Comparison of ENCODE assay signal across 9 cellular contexts in genomic region chr22:45316796-45317526, GRCh38. TPM values are rescaled to one million over a fixed set of nuclear protein-coding genes. Genes with fewer than 3 reads are reported as not detected.
DNase-seq lines count a peak whose midpoint lies in the region; TF ChIP-seq lines count a peak whose summit lies in the region.
"Had no signal": no experiment of that assay in that cellular context is flagged by ENCODE, and none has a peak within 500 bp of the region (broad histone marks: within the 10 kb centered on the region; RNA-seq: fewer than 3 reads in every experiment).

No MANE protein-coding gene starts in this region.

- H3K27ac ChIP-seq in left ventricle myocardium inferior (replicated peaks) (peak overlapping the region; percentile 82), skeletal muscle tissue (ENCODE audit: low read depth, low read length) (peak overlapping the region; percentile 84)

- H3K4me1 ChIP-seq in left ventricle myocardium inferior (peaks cover 71% of the 10 kb centered on the region), skeletal muscle tissue (ENCODE audit: control insufficient read depth in 3 of 3, insufficient read depth in 3 of 3, low read length in 3 of 3) (peaks cover 48 to 50% (median 50%) of the 10 kb centered on the region in 3 donors)

- H3K36me3 Mint-ChIP-seq in HFFc6 (ENCODE audit: low read depth): no peaks in the 10 kb centered on the region
- H3K36me3 Mint-ChIP-seq in activated CD4-positive, alpha-beta memory T cell treated with anti-CD3 and anti-CD28 coated beads, Interleukin-2, amount 10 ng/mL, durations not matched to agents 7 days and 5 days (ENCODE audit: low read depth): peaks cover 20% of the 10 kb centered on the region

- peaks cover 25% of the 10 kb centered on the region for H3K4me1 Mint-ChIP-seq in HFFc6 (ENCODE audit: low read depth)
- H3K4me1 Mint-ChIP-seq in activated CD4-positive, alpha-beta memory T cell treated with anti-CD3 and anti-CD28 coated beads, Interleukin-2, amount 10 ng/mL, durations not matched to agents 7 days and 5 days: peaks cover 78% of the 10 kb centered on the region

- intact Hi-C loops in left ventricle myocardium inferior (cut with micrococcal nuclease): no loop called here

- CTCF ChIA-PET in activated CD4-positive, alpha-beta memory T cell treated with anti-CD3 and anti-CD28 coated beads, Interleukin-2, amount 10 ng/mL, durations not matched to agents 7 days and 5 days (lab: Charles Lee): interaction anchor here (0.9 to 1.5 kb wide), 2 partner anchors 8 to 116 kb away, joined by 3 to 4 read pairs; no protein-coding TSS in a partner anchor

- TF ChIP-seq CTCF in HFFc6 (IDR thresholded peaks at IDR 0.05) (no peak), left ventricle myocardium inferior (IDR thresholded peaks at IDR 0.05; ENCODE audit: borderline replicate concordance) (no peak)

- H3K27me3 Mint-ChIP-seq in HFFc6 (ENCODE audit: insufficient read depth): no peaks in the 10 kb centered on the region
- H3K27me3 Mint-ChIP-seq in activated CD4-positive, alpha-beta memory T cell treated with anti-CD3 and anti-CD28 coated beads, Interleukin-2, amount 10 ng/mL, durations not matched to agents 7 days and 5 days: no peaks in the 10 kb centered on the region

- POLR2A ChIA-PET in activated CD4-positive, alpha-beta memory T cell treated with anti-CD3 and anti-CD28 coated beads, Interleukin-2, amount 10 ng/mL, durations not matched to agents 7 days and 5 days (lab: Charles Lee): interaction anchor here (1.3 to 3.8 kb wide), 3 partner anchors 8 to 153 kb away, joined by 7 to 42 read pairs (median 13); partner anchors contain the start of genes FAM118A and NUP50

- H3K4me3 ChIP-seq in left ventricle myocardium inferior (peak overlapping the region; percentile 37), skeletal muscle tissue (ENCODE audit: low read length in 3 of 3) (no peak overlapping the region), H7 (ENCODE audit: insufficient read depth, low read depth, low read length) (no peak overlapping the region)

- H3K27me3 ChIP-seq in left ventricle myocardium inferior (ENCODE audit: low read depth) (no peaks in the 10 kb centered on the region), skeletal muscle tissue (ENCODE audit: control insufficient read depth in 3 of 3, insufficient read depth in 3 of 3, low read length in 3 of 3) (no peaks in the 10 kb centered on the region), H7 (ENCODE audit: control insufficient read depth, insufficient read depth, low read length) (no peaks in the 10 kb centered on the region)

- DNase-seq in HFFc6 (no peak), left ventricle myocardium inferior (no peak), NCI-H748 (lab: John Stamatoyannopoulos, UW; ENCODE audit: unreplicated experiment) (no peak), H7 (no peak)
- DNase-seq in activated CD4-positive, alpha-beta memory T cell treated with anti-CD3 and anti-CD28 coated beads, Interleukin-2, amount 10 ng/mL, durations not matched to agents 7 days and 5 days: no peak
- DNase-seq in effector CD4-positive, alpha-beta T cell: no peak
- no peak for DNase-seq in activated effector memory CD4-positive, alpha-beta T cell treated with Interleukin-2 at 50 U/mL for 16 hours
- DNase-seq: activated T-cell treated with anti-CD3 and anti-CD28 coated beads, Interleukin-2, amount 50 U/mL, for 48 hours had no signal

- H3K4me3 Mint-ChIP-seq in HFFc6: no peak overlapping the region
- H3K4me3 Mint-ChIP-seq in activated CD4-positive, alpha-beta memory T cell treated with anti-CD3 and anti-CD28 coated beads, Interleukin-2, amount 10 ng/mL, durations not matched to agents 7 days and 5 days: no peak overlapping the region

- H3K9me3 ChIP-seq in left ventricle myocardium inferior (replicated peaks): no peaks in the 10 kb centered on the region
- H3K9me3 ChIP-seq in skeletal muscle tissue (ENCODE audit: control insufficient read depth in 3 of 3, low read length in 3 of 3): no peaks in the 10 kb centered on the region

- H3K36me3 ChIP-seq in left ventricle myocardium inferior: no peaks in the 10 kb centered on the region
- H3K36me3 ChIP-seq in skeletal muscle tissue (ENCODE audit: control insufficient read depth in 3 of 3, insufficient read depth in 3 of 3, low read length in 3 of 3): peaks cover 0 to 4% (median 0%) of the 10 kb centered on the region in 3 donors
- H3K36me3 ChIP-seq in H7 (replicated peaks; ENCODE audit: control insufficient read depth, insufficient read depth, low read length): no peaks in the 10 kb centered on the region; the same call in 1 of the 2 replicates

- H3K9ac ChIP-seq in skeletal muscle tissue (ENCODE audit: low read depth in 1 of 3, low read length in 3 of 3): peak overlapping the region in 2 of 3 donors; percentile 54 to 63

- no peaks in the 10 kb centered on the region for H3K9me3 Mint-ChIP-seq in HFFc6
- no peaks in the 10 kb centered on the region for H3K9me3 Mint-ChIP-seq in activated CD4-positive, alpha-beta memory T cell treated with anti-CD3 and anti-CD28 coated beads, Interleukin-2, amount 10 ng/mL, durations not matched to agents 7 days and 5 days

- H3K27ac Mint-ChIP-seq in HFFc6: peak overlapping the region; percentile 29; the same call in 1 of the 2 replicates
- peak overlapping the region; percentile 97 for H3K27ac Mint-ChIP-seq in activated CD4-positive, alpha-beta memory T cell treated with anti-CD3 and anti-CD28 coated beads, Interleukin-2, amount 10 ng/mL, durations not matched to agents 7 days and 5 days

RNA-seq across cellular contexts. Expression of gene FAM118A, which starts 7.2 kb away (rescaled TPM):
- total RNA-seq in HFFc6 (2021; fragmentation: NEBNext Ultra II Directional; extraction: Animal tissue kit (Norgen Biotek cat#: 25700)): 10 to 100 TPM in 4 of 6 experiments, 1 to 10 TPM in 2; 8.6 to 13.2 (median 10.7) TPM
- total RNA-seq in activated CD4-positive, alpha-beta memory T cell treated with anti-CD3 and anti-CD28 coated beads, Interleukin-2, amount 10 ng/mL, durations not matched to agents 7 days and 5 days: 10 to 100 TPM; 73.9 to 74.7 TPM
- total RNA-seq in left ventricle myocardium inferior (14.1 TPM), skeletal muscle tissue (17.2 TPM)
- 15.7 and 31.1 TPM in 2 replicates for total RNA-seq in H7 (2014; rRNA removed; shearing (Covaris generic))

RNA-seq across cellular contexts. Expression of gene UPK3A, which starts 32.2 kb away (rescaled TPM):
- not detected for total RNA-seq in HFFc6 (2021; fragmentation: NEBNext Ultra II Directional; extraction: Animal tissue kit (Norgen Biotek cat#: 25700))
- total RNA-seq in activated CD4-positive, alpha-beta memory T cell treated with anti-CD3 and anti-CD28 coated beads, Interleukin-2, amount 10 ng/mL, durations not matched to agents 7 days and 5 days: not detected
- not detected for total RNA-seq in left ventricle myocardium inferior
- not detected for total RNA-seq in skeletal muscle tissue
- total RNA-seq in H7 (2014; rRNA removed; shearing (Covaris generic)): 0.41 TPM in 1 of 2 replicates, not detected in the other
